In genomic region chr2:235048549-235048948, GRCh38 we compare ENCODE assay signal across 17 cellular contexts.
DNase-seq lines count a peak whose midpoint lies in the region; ATAC-seq, FAIRE-seq and TF ChIP-seq lines count a peak whose summit lies in the region.
"Had no signal": no experiment of that assay in that cellular context is flagged by ENCODE, and none has a peak within 500 bp of the region (broad histone marks: within the 10 kb centered on the region; RNA-seq: fewer than 3 reads in every experiment).

No MANE protein-coding gene starts in this region.

- no peak overlapping the region for H3K4me2 ChIP-seq in hepatocyte
- H3K4me2 ChIP-seq in GM23338 = no peak overlapping the region

- H3K9me2 ChIP-seq in hepatocyte (replicated peaks; ENCODE audit: insufficient read depth) (no peaks in the 10 kb centered on the region), GM23338 (ENCODE audit: insufficient read depth) (no peaks in the 10 kb centered on the region)

- H2AFZ ChIP-seq in hepatocyte = no peak overlapping the region
- no peak overlapping the region for H2AFZ ChIP-seq in GM23338

- WGBS in hepatocyte (ENCODE audit: low lambda C conversion rate, missing lambda C conversion rate) = 85% methylated on average over 7 of the region's 7 CpGs
- WGBS in small intestine, 3 donors = 17 to 43% (median 26%) methylated on average over 7 of the region's 7 CpGs

- peaks cover 8% of the 10 kb centered on the region for H3K27me3 Mint-ChIP-seq in GM23338 (ENCODE audit: insufficient read depth, low read depth, poor library complexity)

- no peak overlapping the region for H3K27ac Mint-ChIP-seq in GM23338
- H3K27ac Mint-ChIP-seq: activated CD4-positive, alpha-beta T cell treated with anti-CD3 and anti-CD28 coated beads, Interleukin-2, amount 10 ng/mL, durations not matched to agents 7 days and 5 days; activated naive CD8-positive, alpha-beta T cell treated with anti-CD3 and anti-CD28 coated beads, Interleukin-2, amount 50 U/mL, for 24 hours; stimulated activated effector memory CD8-positive, alpha-beta T cell treated with anti-CD3 and anti-CD28 coated beads, Interleukin-12 subunit alpha, Interleukin-12 subunit beta, amount 100 ng/mL, for 72 hours had no signal

- no peaks in the 10 kb centered on the region for H3K9me3 Mint-ChIP-seq in GM23338
- H3K9me3 Mint-ChIP-seq: activated CD4-positive, alpha-beta T cell treated with anti-CD3 and anti-CD28 coated beads, Interleukin-2, amount 10 ng/mL, durations not matched to agents 7 days and 5 days; activated naive CD8-positive, alpha-beta T cell treated with anti-CD3 and anti-CD28 coated beads, Interleukin-2, amount 50 U/mL, for 24 hours; activated T-cell treated with anti-CD3 and anti-CD28 coated beads, Interleukin-2, amount 50 U/mL, for 4 hours; stimulated activated effector memory CD8-positive, alpha-beta T cell treated with anti-CD3 and anti-CD28 coated beads, Interleukin-12 subunit alpha, Interleukin-12 subunit beta, amount 100 ng/mL, for 72 hours had no signal

- no peak overlapping the region for H3K4me3 ChIP-seq in hepatocyte
- no peak overlapping the region for H3K4me3 ChIP-seq in small intestine (ENCODE audit: low read depth in 1 of 2, low read length in 2 of 2)
- no peak overlapping the region for H3K4me3 ChIP-seq in GM23338
- H3K4me3 ChIP-seq: SJSA1, upper lobe of right lung had no signal

- no peak for ATAC-seq in GM23338
- ATAC-seq: activated naive CD8-positive, alpha-beta T cell treated with anti-CD3 and anti-CD28 coated beads, Interleukin-2, amount 50 U/mL, for 24 hours; activated T-cell treated with anti-CD3 and anti-CD28 coated beads, Interleukin-2, amount 50 U/mL, for 4 hours; stimulated activated effector memory CD8-positive, alpha-beta T cell treated with anti-CD3 and anti-CD28 coated beads, Interleukin-12 subunit alpha, Interleukin-12 subunit beta, amount 100 ng/mL, for 72 hours; upper lobe of right lung had no signal

- peak; percentile 32 for DNase-seq in NCI-H510A treated with DMSO at 0.1 percent for 48 hours (lab: John Stamatoyannopoulos, UW)
- no peak for DNase-seq in NCI-H510A (lab: John Stamatoyannopoulos, UW)
- peak; percentile 34 for DNase-seq in SK-MEL-5 (ENCODE audit: low read depth, low spot score)
- no peak for DNase-seq in hepatocyte (ENCODE audit: low spot score)
- DNase-seq in small intestine = peak; percentile 60
- DNase-seq in stimulated activated CD4-positive, alpha-beta T cell treated with anti-CD3 and anti-CD28 coated beads, Interleukin-4, amount 100 ng/mL, for 4 hours = no peak
- DNase-seq in GM23338 (ENCODE audit: low spot score) = no peak
- no peak for DNase-seq in cerebellar nuclear complex (lab: John Stamatoyannopoulos, UW)
- DNase-seq: activated CD4-positive, alpha-beta T cell treated with anti-CD3 and anti-CD28 coated beads, Interleukin-2, amount 10 ng/mL, durations not matched to agents 7 days and 5 days; activated naive CD8-positive, alpha-beta T cell treated with anti-CD3 and anti-CD28 coated beads, Interleukin-2, amount 50 U/mL, for 24 hours; activated T-cell treated with anti-CD3 and anti-CD28 coated beads, Interleukin-2, amount 50 U/mL, for 4 hours; central memory CD4-positive, alpha-beta T cell; H7; upper lobe of right lung had no signal

- H3K36me3 Mint-ChIP-seq in GM23338 (ENCODE audit: low read depth) = peaks cover 32% of the 10 kb centered on the region
- H3K36me3 Mint-ChIP-seq: stimulated activated effector memory CD8-positive, alpha-beta T cell treated with anti-CD3 and anti-CD28 coated beads, Interleukin-12 subunit alpha, Interleukin-12 subunit beta, amount 100 ng/mL, for 72 hours had no signal

- H3K4me3 Mint-ChIP-seq in GM23338 = no peak overlapping the region
- H3K4me3 Mint-ChIP-seq: activated CD4-positive, alpha-beta T cell treated with anti-CD3 and anti-CD28 coated beads, Interleukin-2, amount 10 ng/mL, durations not matched to agents 7 days and 5 days; activated naive CD8-positive, alpha-beta T cell treated with anti-CD3 and anti-CD28 coated beads, Interleukin-2, amount 50 U/mL, for 24 hours; activated T-cell treated with anti-CD3 and anti-CD28 coated beads, Interleukin-2, amount 50 U/mL, for 4 hours; stimulated activated effector memory CD8-positive, alpha-beta T cell treated with anti-CD3 and anti-CD28 coated beads, Interleukin-12 subunit alpha, Interleukin-12 subunit beta, amount 100 ng/mL, for 72 hours had no signal

- TF ChIP-seq CTCF in hepatocyte (IDR thresholded peaks at IDR 0.05; ENCODE audit: poor library complexity) (no peak), GM23338 (conservative IDR thresholded peaks at IDR 0.05; ENCODE audit: low read depth in 2 of 2) (no peak)

- H3K79me2 ChIP-seq in hepatocyte (peaks cover 44% of the 10 kb centered on the region), GM23338 (replicated peaks; ENCODE audit: insufficient read depth) (peaks cover 59% of the 10 kb centered on the region)

- H4K20me1 ChIP-seq in hepatocyte (ENCODE audit: insufficient read depth, poor library complexity, severe bottlenecking) (no peaks in the 10 kb centered on the region), GM23338 (replicated peaks; ENCODE audit: insufficient read depth) (peaks cover 25% of the 10 kb centered on the region)

- no peaks in the 10 kb centered on the region for H3K9me3 ChIP-seq in hepatocyte (ENCODE audit: low read depth)
- H3K9me3 ChIP-seq in small intestine (ENCODE audit: control insufficient read depth, low read depth) = no peaks in the 10 kb centered on the region
- H3K9me3 ChIP-seq: SJSA1, upper lobe of right lung had no signal

- in situ Hi-C loops in SK-MEL-5 (cut with HindIII; ENCODE audit: low pct_unique_long_range_greater_than_20kb, low sequenced_read_pairs) = no loop called here

- H3K27ac ChIP-seq in hepatocyte = peak overlapping the region; percentile 43
- peak overlapping the region in 1 of 2 donors; percentile 50 for H3K27ac ChIP-seq in small intestine (ENCODE audit: low read depth in 1 of 2, low read length in 1 of 2)
- no peak overlapping the region for H3K27ac ChIP-seq in GM23338 (ENCODE audit: low read depth)
- H3K27ac ChIP-seq: upper lobe of right lung had no signal

- peaks cover 3% of the 10 kb centered on the region; the same call in 1 of the 3 replicates for H3K4me1 Mint-ChIP-seq in GM23338

- H3K36me3 ChIP-seq in hepatocyte (replicated peaks; ENCODE audit: insufficient read depth, low read depth) (no peaks in the 10 kb centered on the region), small intestine (ENCODE audit: control insufficient read depth in 2 of 2, insufficient read depth in 2 of 2, low read length in 2 of 2) (no peaks in the 10 kb centered on the region), GM23338 (ENCODE audit: insufficient read depth) (peaks cover 4% of the 10 kb centered on the region; the same call in 1 of the 2 replicates)

- H3K27me3 ChIP-seq in hepatocyte = no peaks in the 10 kb centered on the region
- no peaks in the 10 kb centered on the region for H3K27me3 ChIP-seq in small intestine (ENCODE audit: control insufficient read depth in 2 of 2, insufficient read depth in 2 of 2, low read length in 2 of 2)
- H3K27me3 ChIP-seq in GM23338 (ENCODE audit: insufficient read depth) = no peaks in the 10 kb centered on the region
- H3K27me3 ChIP-seq: SJSA1, upper lobe of right lung had no signal

- no peak for FAIRE-seq in small intestine (lab: Jason Lieb, UNC)
- FAIRE-seq: A204.1 had no signal

- peaks cover 14% of the 10 kb centered on the region for H3K4me1 ChIP-seq in hepatocyte (ENCODE audit: insufficient read depth)
- H3K4me1 ChIP-seq in small intestine (ENCODE audit: control insufficient read depth in 2 of 2, insufficient read depth in 1 of 2, low read depth in 1 of 2, low read length in 1 of 2) = no peaks in the 10 kb centered on the region
- H3K4me1 ChIP-seq in GM23338 (ENCODE audit: insufficient read depth) = no peaks in the 10 kb centered on the region

- no peaks in the 10 kb centered on the region for H3F3A ChIP-seq in GM23338 (replicated peaks; ENCODE audit: low read depth)

TF ChIP-seq in GM23338, 12 proteins besides CTCF, POLR2A, EP300 and RAD21 (continues in another document):
- no peak for TF ChIP-seq CREB1 (CRISPR knock-in tag; IDR thresholded peaks at IDR 0.05; ENCODE audit: low read depth)
- TF ChIP-seq ETS1 (IDR thresholded peaks at IDR 0.05) = no peak

Comparison
In these comparisons a context has a peak if more than half of its experiments do, and no peak if none do; other contexts are left out.
1. DNase-seq: peak in NCI-H510A treated with DMSO at 0.1 percent for 48 hours (single experiment), SK-MEL-5 (single experiment) and small intestine (single experiment); none in NCI-H510A (single experiment), hepatocyte (single experiment), stimulated activated CD4-positive, alpha-beta T cell treated with anti-CD3 and anti-CD28 coated beads, Interleukin-4, amount 100 ng/mL, for 4 hours (0 of 2), GM23338 (single experiment) and cerebellar nuclear complex (0 of 2).